8 cellular contexts compared by ENCODE assay signal in genomic region chr5:14207428-14207827, GRCh38.
A peak's percentile ranks its signal among the peaks of the same experiment; 100 is the strongest.
DNase-seq lines count a peak whose midpoint lies in the region; ATAC-seq, FAIRE-seq and TF ChIP-seq lines count a peak whose summit lies in the region.
"Not testable (repeated sequence)": the region's sequence is repeated elsewhere in the genome, so short reads cannot be mapped to it uniquely, and the experiment has no call there.

No MANE protein-coding gene starts in this region.

- WGBS in smooth muscle cell (ENCODE audit: low lambda C conversion rate) = 68% methylated on average over 2 of the region's 3 CpGs

- H3K4me1 ChIP-seq in lower lobe of right lung (peaks cover 72% of the 10 kb centered on the region), smooth muscle cell (ENCODE audit: low read depth) (peaks cover 42% of the 10 kb centered on the region)

- not testable (repeated sequence) for TF ChIP-seq CTCF in VCaP (conservative IDR thresholded peaks at IDR 0.05); lower lobe of right lung (IDR thresholded peaks at IDR 0.05); smooth muscle cell (IDR thresholded peaks at IDR 0.05; ENCODE audit: borderline replicate concordance, insufficient read depth, poor library complexity, severe bottlenecking)

- H3K9me3 ChIP-seq in lower lobe of right lung; smooth muscle cell (replicated peaks; ENCODE audit: low read depth): not testable (repeated sequence)

- H2AFZ ChIP-seq in smooth muscle cell (ENCODE audit: low read depth) = not testable (repeated sequence)

- 0 out of 2 replicates have a peak overlapping the region, but pooled peaks have one; percentile 9 for H3K27ac ChIP-seq in VCaP
- H3K27ac ChIP-seq in epithelial cell of prostate = peak overlapping the region; percentile 95
- not testable (repeated sequence) for H3K27ac ChIP-seq in lower lobe of right lung
- H3K27ac ChIP-seq in smooth muscle cell (ENCODE audit: low read depth) = peak overlapping the region; percentile 95

- H3F3A ChIP-seq in smooth muscle cell (ENCODE audit: low read depth) = peaks cover 22% of the 10 kb centered on the region

- FAIRE-seq in HTR-8/SVneo (lab: Jason Lieb, UNC) = peak; percentile 96

- intact Hi-C loops in lower lobe of right lung (cut with DNase I) = not testable (repeated sequence)

- peak overlapping the region; percentile 73 for H3K4me2 ChIP-seq in smooth muscle cell

- H3K36me3 ChIP-seq in lower lobe of right lung; smooth muscle cell (ENCODE audit: low read depth): not testable (repeated sequence)

- peak overlapping the region; percentile 78 for H3K9ac ChIP-seq in smooth muscle cell (ENCODE audit: low read depth)

- H3K4me3 ChIP-seq in lower lobe of right lung = not testable (repeated sequence)
- peak overlapping the region; percentile 26 for H3K4me3 ChIP-seq in smooth muscle cell

- H3K27me3 ChIP-seq in lower lobe of right lung (ENCODE audit: low read depth); smooth muscle cell (ENCODE audit: low read depth): not testable (repeated sequence)

- not testable (repeated sequence) for H4K20me1 ChIP-seq in smooth muscle cell (ENCODE audit: low read depth)

- peak; percentile 22 for ATAC-seq in GM21360 (IDR thresholded peaks at IDR 0.05; ENCODE audit: unreplicated experiment)
- ATAC-seq in HG02759 (IDR thresholded peaks at IDR 0.05; ENCODE audit: unreplicated experiment) = peak; percentile 20
- peak; percentile 5 to 31 for ATAC-seq in lower lobe of right lung

- H3K79me2 ChIP-seq in smooth muscle cell (ENCODE audit: low read depth) = peaks cover 88% of the 10 kb centered on the region

- peak; percentile 48 for DNase-seq in ELR (ENCODE audit: low read depth)
- DNase-seq in HTR-8/SVneo (ENCODE audit: insufficient read length, low spot score); lower lobe of right lung; smooth muscle cell (lab: John Stamatoyannopoulos, UW; ENCODE audit: unreplicated experiment): not testable (repeated sequence)
- peak; percentile 45 for DNase-seq in epithelial cell of prostate (ENCODE audit: low read depth, low spot score)
